ENCODE assay signal across 30 cellular contexts in genomic region chr1:116211294-116211693, GRCh38.
"Had no signal": no experiment of that assay in that cellular context is flagged by ENCODE, and none has a peak within 500 bp of the region (broad histone marks: within the 10 kb centered on the region; RNA-seq: fewer than 3 reads in every experiment).

No MANE protein-coding gene starts in this region.

- H3K4me1 ChIP-seq: adrenal gland, body of pancreas, esophagus muscularis mucosa, foreskin keratinocyte, gastrocnemius medialis had no signal

- H3K27ac ChIP-seq: adrenal gland, body of pancreas, esophagus muscularis mucosa, foreskin keratinocyte, gastrocnemius medialis had no signal

- ATAC-seq: activated CD4-positive, alpha-beta T cell treated with anti-CD3 and anti-CD28 coated beads for 36 hours; activated CD8-positive, alpha-beta memory T cell treated with anti-CD3 and anti-CD28 coated beads, Interleukin-2, amount 10 ng/mL, durations not matched to agents 7 days and 5 days; activated CD8-positive, alpha-beta T cell treated with anti-CD3 and anti-CD28 coated beads, Interleukin-2, amount 10 ng/mL, durations not matched to agents 7 days and 5 days; activated naive CD8-positive, alpha-beta T cell treated with anti-CD3 and anti-CD28 coated beads, Interleukin-2, amount 50 U/mL, for 24 hours; body of pancreas; foreskin keratinocyte; gastrocnemius medialis; T-helper 17 cell had no signal

- H3K4me3 ChIP-seq: adrenal gland, body of pancreas, dorsolateral prefrontal cortex, esophagus muscularis mucosa, gastrocnemius medialis had no signal

- DNase-seq: activated CD4-positive, alpha-beta memory T cell treated with anti-CD3 and anti-CD28 coated beads for 36 hours; activated CD4-positive, alpha-beta T cell treated with anti-CD3 and anti-CD28 coated beads for 36 hours; activated CD4-positive, alpha-beta T cell treated with anti-CD3 and anti-CD28 coated beads, Interleukin-2, amount 10 ng/mL, durations not matched to agents 24 days and 14 days; activated CD4-positive, CD25-positive, alpha-beta regulatory T cell; activated CD4-positive, CD25-positive, alpha-beta regulatory T cell treated with anti-CD3 and anti-CD28 coated beads, Interleukin-2, amount 50 U/mL, for 72 hours; activated CD8-positive, alpha-beta memory T cell treated with anti-CD3 and anti-CD28 coated beads, Interleukin-2, amount 10 ng/mL, durations not matched to agents 7 days and 5 days; activated CD8-positive, alpha-beta memory T cell treated with anti-CD3 and anti-CD28 coated beads, Interleukin-2, amount 50 U/mL, for 4 hours; activated CD8-positive, alpha-beta T cell treated with anti-CD3 and anti-CD28 coated beads, Interleukin-2, amount 10 ng/mL, durations not matched to agents 7 days and 5 days; activated effector memory CD4-positive, alpha-beta T cell treated with anti-CD3 and anti-CD28 coated beads, Interleukin-2, amount 50 U/mL, for 16 hours; activated naive CD4-positive, alpha-beta T cell treated with anti-CD3 and anti-CD28 coated beads for 36 hours; activated naive CD8-positive, alpha-beta T cell treated with anti-CD3 and anti-CD28 coated beads for 36 hours; activated naive CD8-positive, alpha-beta T cell treated with anti-CD3 and anti-CD28 coated beads, Interleukin-2, amount 50 U/mL, for 24 hours; activated T-cell treated with anti-CD3 and anti-CD28 coated beads, Interleukin-2, amount 50 U/mL, for 1 hour; activated T-cell treated with anti-CD3 and anti-CD28 coated beads, Interleukin-2, amount 50 U/mL, for 48 hours; adrenal gland; amygdala; aorta; body of pancreas; caudate nucleus; dorsolateral prefrontal cortex; effector memory CD4-positive, alpha-beta T cell; endodermal cell; erythroblast; foreskin keratinocyte; gastrocnemius medialis; glutamatergic neuron; T-helper 1 cell; T-helper 17 cell had no signal

- FAIRE-seq: colon had no signal

- H3K9me3 ChIP-seq: adrenal gland, body of pancreas, gastrocnemius medialis had no signal

- H3K27me3 ChIP-seq: adrenal gland, body of pancreas, dorsolateral prefrontal cortex, esophagus muscularis mucosa, gastrocnemius medialis had no signal

- H3K36me3 ChIP-seq: adrenal gland, esophagus muscularis mucosa, gastrocnemius medialis had no signal
